8 cellular contexts compared by ENCODE assay signal in genomic region chr14:68248481-68249255, GRCh38.
DNase-seq lines count a peak whose midpoint lies in the region; ATAC-seq, FAIRE-seq and TF ChIP-seq lines count a peak whose summit lies in the region.

No MANE protein-coding gene starts in this region.

- H3K4me2 ChIP-seq in Karpas-422 (ENCODE audit: low read depth, low read length, poor library complexity, severe bottlenecking) (no peak overlapping the region), endothelial cell of umbilical vein (ENCODE audit: insufficient read depth, low read length) (no peak overlapping the region)

- dilution Hi-C loops in endothelial cell of umbilical vein (cut with MboI; ENCODE audit: extremely low pct_ligation_motif_present, low sequenced_read_pairs), result no loop called here

- TF ChIP-seq POLR2A in endothelial cell of umbilical vein (IDR thresholded peaks at IDR 0.05; ENCODE audit: low read depth, low read length), result no peak

- no peak overlapping the region for H3K27ac Mint-ChIP-seq in activated CD8-positive, alpha-beta memory T cell treated with anti-CD3 and anti-CD28 coated beads, Interleukin-2, amount 10 ng/mL, durations not matched to agents 7 days and 5 days

- no peaks in the 10 kb centered on the region for H3K79me2 ChIP-seq in Karpas-422 (ENCODE audit: low read length)
- H3K79me2 ChIP-seq in endothelial cell of umbilical vein (ENCODE audit: control insufficient read depth, insufficient read depth, low read length), result no peaks in the 10 kb centered on the region

- H2AFZ ChIP-seq in Karpas-422 (ENCODE audit: low read length) (no peak overlapping the region), endothelial cell of umbilical vein (ENCODE audit: low read depth, low read length) (no peak overlapping the region)

- H3K4me1 ChIP-seq in Karpas-422 (ENCODE audit: low read length) (peaks cover 5% of the 10 kb centered on the region; the same call in 1 of the 2 replicates), RWPE2 (ENCODE audit: insufficient read depth, poor library complexity, severe bottlenecking) (peaks cover 56% of the 10 kb centered on the region), endothelial cell of umbilical vein (ENCODE audit: control insufficient read depth, extremely low read depth, insufficient read depth, low read length) (peaks cover 52% of the 10 kb centered on the region), urinary bladder (ENCODE audit: insufficient read depth) (peaks cover 3% of the 10 kb centered on the region)

- peaks cover 4% of the 10 kb centered on the region for H3K4me1 Mint-ChIP-seq in activated CD8-positive, alpha-beta memory T cell treated with anti-CD3 and anti-CD28 coated beads, Interleukin-2, amount 10 ng/mL, durations not matched to agents 7 days and 5 days

- H3K9me3 Mint-ChIP-seq in activated CD8-positive, alpha-beta memory T cell treated with anti-CD3 and anti-CD28 coated beads, Interleukin-2, amount 10 ng/mL, durations not matched to agents 7 days and 5 days (ENCODE audit: low read depth), result no peaks in the 10 kb centered on the region

- intact Hi-C loops in endothelial cell of umbilical vein (cut with micrococcal nuclease), result loop anchor here (1.0 to 5.0 kb wide), 11 partner anchors 210 to 568 kb away; partner anchors contain the start of gene ZFP36L1

- no peak overlapping the region for H3K9ac ChIP-seq in Karpas-422 (ENCODE audit: low read length)
- no peak overlapping the region for H3K9ac ChIP-seq in endothelial cell of umbilical vein (replicated peaks; ENCODE audit: extremely low read depth, insufficient read depth, low read length)

- H3K4me3 ChIP-seq in Karpas-422 (ENCODE audit: low read length), result no peak overlapping the region
- no peak overlapping the region for H3K4me3 ChIP-seq in RWPE2 (ENCODE audit: severe bottlenecking)
- H3K4me3 ChIP-seq in endothelial cell of umbilical vein (replicated peaks in 1 of 3; ENCODE audit: insufficient read depth in 1 of 3, low read depth in 1 of 3, low read length in 3 of 3), result no peak overlapping the region
- no peak overlapping the region for H3K4me3 ChIP-seq in urinary bladder (ENCODE audit: low read depth, low read length)

- H4K20me1 ChIP-seq in Karpas-422 (ENCODE audit: insufficient read depth, low read depth, low read length) (peaks cover 33% of the 10 kb centered on the region; the same call in 1 of the 2 replicates), endothelial cell of umbilical vein (replicated peaks; ENCODE audit: control insufficient read depth, extremely low read depth, insufficient read depth, low read length) (no peaks in the 10 kb centered on the region)

- BruUV-seq in endothelial cell of umbilical vein (replicated peaks; lab: Mats Ljungman, UMichigan), result no TSS peak

- H3K4me3 Mint-ChIP-seq in activated CD8-positive, alpha-beta memory T cell treated with anti-CD3 and anti-CD28 coated beads, Interleukin-2, amount 10 ng/mL, durations not matched to agents 7 days and 5 days, result no peak overlapping the region

- POLR2A ChIA-PET in endothelial cell of umbilical vein (lab: Charles Lee), result interaction anchor here (0.9 to 1.3 kb wide), 3 partner anchors 247 to 540 kb away, joined by 3 read pairs; no protein-coding TSS in a partner anchor

- FAIRE-seq in endothelial cell of umbilical vein (lab: Jason Lieb, UNC), result peak; percentile 72

- no peaks in the 10 kb centered on the region for H3K9me3 ChIP-seq in Karpas-422 (ENCODE audit: low read length)
- no peaks in the 10 kb centered on the region for H3K9me3 ChIP-seq in RWPE2 (ENCODE audit: severe bottlenecking)
- no peaks in the 10 kb centered on the region for H3K9me3 ChIP-seq in endothelial cell of umbilical vein (replicated peaks; ENCODE audit: control insufficient read depth, insufficient read depth, low read length)

- no peaks in the 10 kb centered on the region for H3K9me1 ChIP-seq in endothelial cell of umbilical vein (replicated peaks; ENCODE audit: control insufficient read depth, extremely low read depth, insufficient read depth, low read length)

- H3K27ac ChIP-seq in Karpas-422 (ENCODE audit: low read length) (no peak overlapping the region), RWPE2 (ENCODE audit: poor library complexity, severe bottlenecking) (peak overlapping the region; percentile 83), endothelial cell of umbilical vein (ENCODE audit: insufficient read depth, low read depth, low read length) (peak overlapping the region; percentile 16), urinary bladder (ENCODE audit: low read depth) (peak overlapping the region; percentile 40)

- TF ChIP-seq CTCF in RWPE2 (IDR thresholded peaks at IDR 0.05; ENCODE audit: poor library complexity, severe bottlenecking) (peak; percentile 96), endothelial cell of umbilical vein (IDR thresholded peaks at IDR 0.05; ENCODE audit: extremely low read depth in 1 of 2, insufficient read depth in 1 of 2, low read depth in 1 of 2, low read length in 2 of 2) (peak; percentile 22 to 29)

- CTCF ChIA-PET in activated CD8-positive, alpha-beta memory T cell treated with anti-CD3 and anti-CD28 coated beads, Interleukin-2, amount 10 ng/mL, durations not matched to agents 7 days and 5 days (lab: Charles Lee), result interaction anchor here (0.9 to 8.5 kb wide), 15 partner anchors 16 to 595 kb away, joined by 3 to 72 read pairs (median 5); no protein-coding TSS in a partner anchor
- CTCF ChIA-PET in endothelial cell of umbilical vein (lab: Charles Lee), result interaction anchor here (0.7 to 7.9 kb wide), 24 partner anchors 16 to 596 kb away, joined by 3 to 122 read pairs (median 6); partner anchors contain the start of gene ZFP36L1

- no peaks in the 10 kb centered on the region for H3K9me2 ChIP-seq in Karpas-422 (replicated peaks; ENCODE audit: insufficient read depth, low read length)

- no peaks in the 10 kb centered on the region for H3K36me3 Mint-ChIP-seq in activated CD8-positive, alpha-beta memory T cell treated with anti-CD3 and anti-CD28 coated beads, Interleukin-2, amount 10 ng/mL, durations not matched to agents 7 days and 5 days

- no peaks in the 10 kb centered on the region for H3K27me3 ChIP-seq in Karpas-422 (ENCODE audit: low read length)
- H3K27me3 ChIP-seq in RWPE2 (ENCODE audit: insufficient read depth, poor library complexity, severe bottlenecking), result no peaks in the 10 kb centered on the region
- no peaks in the 10 kb centered on the region for H3K27me3 ChIP-seq in endothelial cell of umbilical vein (ENCODE audit: control insufficient read depth in 2 of 2, insufficient read depth in 2 of 2, low read length in 2 of 2)

- no peaks in the 10 kb centered on the region for H3K27me3 Mint-ChIP-seq in activated CD8-positive, alpha-beta memory T cell treated with anti-CD3 and anti-CD28 coated beads, Interleukin-2, amount 10 ng/mL, durations not matched to agents 7 days and 5 days

- peak; percentile 36 for ATAC-seq in activated CD8-positive, alpha-beta memory T cell treated with anti-CD3 and anti-CD28 coated beads, Interleukin-2, amount 10 ng/mL, durations not matched to agents 7 days and 5 days
- peak; percentile 42; the same call in 2 of the 3 replicates for ATAC-seq in RWPE2 (ENCODE audit: low read depth)

- WGBS in urinary bladder, result 35% methylated on average over 7 of the region's 7 CpGs

- no peaks in the 10 kb centered on the region for H3K36me3 ChIP-seq in Karpas-422 (ENCODE audit: insufficient read depth, low read length)
- H3K36me3 ChIP-seq in RWPE2 (ENCODE audit: low read depth), result no peaks in the 10 kb centered on the region
- H3K36me3 ChIP-seq in endothelial cell of umbilical vein (ENCODE audit: control insufficient read depth in 2 of 2, extremely low read depth in 1 of 2, insufficient read depth in 2 of 2, low read length in 2 of 2), result no peaks in the 10 kb centered on the region
- H3K36me3 ChIP-seq in urinary bladder (ENCODE audit: insufficient read depth), result no peaks in the 10 kb centered on the region

- DNase-seq in activated CD8-positive, alpha-beta memory T cell treated with anti-CD3 and anti-CD28 coated beads, Interleukin-2, amount 10 ng/mL, durations not matched to agents 7 days and 5 days, result no peak
- no peak for DNase-seq in activated CD8-positive, alpha-beta memory T cell treated with anti-CD3 and anti-CD28 coated beads, Interleukin-2, amount 50 U/mL, for 4 hours
- DNase-seq in Karpas-422, result peak; percentile 73
- DNase-seq in RWPE2 (ENCODE audit: low spot score), result no peak
- DNase-seq in endothelial cell of umbilical vein (ENCODE audit: low read depth, low spot score), result peak; percentile 85
- peak; percentile 68 for DNase-seq in midbrain (lab: John Stamatoyannopoulos, UW)
- no peak for DNase-seq in T-helper 9 cell

TF ChIP-seq in endothelial cell of umbilical vein, 7 proteins besides CTCF, POLR2A, EP300 and RAD21:
- TF ChIP-seq POLR2AphosphoS5 (IDR thresholded peaks at IDR 0.05; ENCODE audit: insufficient read depth, low read depth, low read length) (no peak), GATA2 (IDR thresholded peaks at IDR 0.05; ENCODE audit: insufficient read depth, insufficient read length, low read depth, low read length) (no peak), MYC (IDR thresholded peaks at IDR 0.05; ENCODE audit: low read depth, low read length) (no peak), EZH2 (IDR thresholded peaks at IDR 0.05; ENCODE audit: borderline replicate concordance, low read depth, low read length, severe bottlenecking) (no peak), JUN (IDR thresholded peaks at IDR 0.05; ENCODE audit: borderline replicate concordance, insufficient read depth, insufficient read length, low read depth) (no peak), MAX (IDR thresholded peaks at IDR 0.05; ENCODE audit: insufficient read depth, insufficient read length) (no peak)
TF ChIP-seq in endothelial cell of umbilical vein: peak in this region for 0.

Comparison
In these comparisons a context has a peak if more than half of its experiments do, and no peak if none do; other contexts are left out.
1. DNase-seq: peak in Karpas-422 (single experiment), endothelial cell of umbilical vein (single experiment) and midbrain (single experiment); none in activated CD8-positive, alpha-beta memory T cell treated with anti-CD3 and anti-CD28 coated beads, Interleukin-2, amount 10 ng/mL, durations not matched to agents 7 days and 5 days (single experiment), activated CD8-positive, alpha-beta memory T cell treated with anti-CD3 and anti-CD28 coated beads, Interleukin-2, amount 50 U/mL, for 4 hours (single experiment), RWPE2 (single experiment) and T-helper 9 cell (single experiment).